In genomic region chr5:137899493-137899892, GRCh38 we compare ENCODE assay signal across 20 cellular contexts.
"Had no signal": no experiment of that assay in that cellular context is flagged by ENCODE, and none has a peak within 500 bp of the region (broad histone marks: within the 10 kb centered on the region; RNA-seq: fewer than 3 reads in every experiment).

No MANE protein-coding gene starts in this region.

- H3K36me3 ChIP-seq: SJSA1 had no signal

- H3K4me1 ChIP-seq: SJSA1 had no signal

- DNase-seq: KBM-7, MV-4-11, NCI-H1048, NCI-H1105, NCI-H1417, NCI-H1436 treated with DMSO at 0.1 percent for 48 hours, NCI-H1694, NCI-H187 treated with DMSO at 0.1 percent for 48 hours, NCI-H2029 treated with DMSO at 0.1 percent for 48 hours, NCI-H345, NCI-H446 treated with DMSO at 0.1 percent for 48 hours, NCI-H524, NCI-H526 treated with DMSO at 0.1 percent for 48 hours, NCI-H748 treated with DMSO at 0.1 percent for 48 hours, Right ventricle myocardium superior, RPMI8226, SIG-M5 had no signal

- H3K4me3 ChIP-seq: SJSA1, SK-N-MC had no signal

- H3K27ac ChIP-seq: HL-60, SJSA1, SK-N-MC had no signal

- H3K9me3 ChIP-seq: SJSA1 had no signal
